ENCODE assay signal across 1 cellular context in the genomic region with DNA sequence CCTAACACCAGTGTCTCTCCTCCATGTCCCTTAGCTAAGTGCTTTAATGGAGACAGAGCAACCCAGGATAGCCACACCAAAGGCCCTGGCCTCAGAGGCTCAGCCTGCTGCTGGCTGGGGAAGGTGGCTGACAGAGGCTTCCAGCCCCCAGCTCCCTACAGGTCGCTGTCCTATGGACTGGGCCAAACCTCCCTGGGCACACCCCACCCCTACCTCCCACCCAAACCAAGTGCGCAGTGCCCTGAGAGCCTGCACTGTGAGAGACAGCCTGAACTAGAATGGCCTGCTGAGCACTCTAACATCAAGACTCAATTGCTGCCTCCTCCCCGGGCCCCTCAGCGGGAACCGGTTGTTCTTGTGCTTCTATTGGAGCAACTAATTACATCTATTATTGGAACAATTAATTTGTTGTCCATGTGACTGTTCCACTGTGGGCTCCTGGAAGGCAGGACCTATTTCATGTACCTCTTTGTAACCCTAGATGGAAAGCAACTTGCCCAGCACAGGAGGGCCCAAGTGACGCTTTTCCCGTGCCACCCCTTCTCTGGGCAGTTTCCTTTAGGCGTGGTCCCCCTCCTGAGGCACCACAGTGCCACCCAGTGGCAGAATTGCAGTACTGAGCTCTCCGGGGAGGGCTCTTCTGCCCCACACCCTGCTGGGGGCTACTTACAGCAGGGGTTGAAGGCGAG.
TF ChIP-seq lines count a peak whose summit lies in the region.

No MANE protein-coding gene starts in this region.

TF ChIP-seq in HepG2, 621 proteins besides CTCF, POLR2A, EP300 and RAD21 (continued from another document and continues in another):
- TF ChIP-seq, protein P1, sequence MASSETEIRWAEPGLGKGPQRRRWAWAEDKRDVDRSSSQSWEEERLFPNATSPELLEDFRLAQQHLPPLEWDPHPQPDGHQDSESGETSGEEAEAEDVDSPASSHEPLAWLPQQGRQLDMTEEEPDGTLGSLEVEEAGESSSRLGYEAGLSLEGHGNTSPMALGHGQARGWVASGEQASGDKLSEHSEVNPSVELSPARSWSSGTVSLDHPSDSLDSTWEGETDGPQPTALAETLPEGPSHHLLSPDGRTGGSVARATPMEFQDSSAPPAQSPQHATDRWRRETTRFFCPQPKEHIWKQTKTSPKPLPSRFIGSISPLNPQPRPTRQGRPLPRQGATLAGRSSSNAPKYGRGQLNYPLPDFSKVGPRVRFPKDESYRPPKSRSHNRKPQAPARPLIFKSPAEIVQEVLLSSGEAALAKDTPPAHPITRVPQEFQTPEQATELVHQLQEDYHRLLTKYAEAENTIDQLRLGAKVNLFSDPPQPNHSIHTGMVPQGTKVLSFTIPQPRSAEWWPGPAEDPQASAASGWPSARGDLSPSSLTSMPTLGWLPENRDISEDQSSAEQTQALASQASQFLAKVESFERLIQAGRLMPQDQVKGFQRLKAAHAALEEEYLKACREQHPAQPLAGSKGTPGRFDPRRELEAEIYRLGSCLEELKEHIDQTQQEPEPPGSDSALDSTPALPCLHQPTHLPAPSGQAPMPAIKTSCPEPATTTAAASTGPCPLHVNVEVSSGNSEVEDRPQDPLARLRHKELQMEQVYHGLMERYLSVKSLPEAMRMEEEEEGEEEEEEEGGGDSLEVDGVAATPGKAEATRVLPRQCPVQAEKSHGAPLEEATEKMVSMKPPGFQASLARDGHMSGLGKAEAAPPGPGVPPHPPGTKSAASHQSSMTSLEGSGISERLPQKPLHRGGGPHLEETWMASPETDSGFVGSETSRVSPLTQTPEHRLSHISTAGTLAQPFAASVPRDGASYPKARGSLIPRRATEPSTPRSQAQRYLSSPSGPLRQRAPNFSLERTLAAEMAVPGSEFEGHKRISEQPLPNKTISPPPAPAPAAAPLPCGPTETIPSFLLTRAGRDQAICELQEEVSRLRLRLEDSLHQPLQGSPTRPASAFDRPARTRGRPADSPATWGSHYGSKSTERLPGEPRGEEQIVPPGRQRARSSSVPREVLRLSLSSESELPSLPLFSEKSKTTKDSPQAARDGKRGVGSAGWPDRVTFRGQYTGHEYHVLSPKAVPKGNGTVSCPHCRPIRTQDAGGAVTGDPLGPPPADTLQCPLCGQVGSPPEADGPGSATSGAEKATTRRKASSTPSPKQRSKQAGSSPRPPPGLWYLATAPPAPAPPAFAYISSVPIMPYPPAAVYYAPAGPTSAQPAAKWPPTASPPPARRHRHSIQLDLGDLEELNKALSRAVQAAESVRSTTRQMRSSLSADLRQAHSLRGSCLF (CRISPR knock-in tag; IDR thresholded peaks at IDR 0.05; ENCODE audit: borderline replicate concordance), result no peak
- TF ChIP-seq ZNF558 (CRISPR knock-in tag; IDR thresholded peaks at IDR 0.05; ENCODE audit: borderline replicate concordance) (no peak), SSRP1 (CRISPR knock-in tag; IDR thresholded peaks at IDR 0.05) (no peak), HES4 (CRISPR knock-in tag; IDR thresholded peaks at IDR 0.05; ENCODE audit: borderline replicate concordance) (no peak), ZNF546 (CRISPR knock-in tag; conservative IDR thresholded peaks at IDR 0.05) (no peak), ZNF292 (CRISPR knock-in tag; IDR thresholded peaks at IDR 0.05; ENCODE audit: borderline replicate concordance, low read depth) (no peak), FOXC1 (CRISPR knock-in tag; IDR thresholded peaks at IDR 0.05; ENCODE audit: borderline replicate concordance) (no peak), ATF7 (IDR thresholded peaks at IDR 0.05) (no peak), ATF7 (CRISPR knock-in tag; IDR thresholded peaks at IDR 0.05) (no peak), ZC3H13 (CRISPR knock-in tag; IDR thresholded peaks at IDR 0.05) (no peak), NFATC3 (CRISPR knock-in tag; IDR thresholded peaks at IDR 0.05) (no peak), PAX8 (CRISPR knock-in tag; IDR thresholded peaks at IDR 0.05; ENCODE audit: borderline replicate concordance) (no peak), SMAD1 (CRISPR knock-in tag; IDR thresholded peaks at IDR 0.05; ENCODE audit: borderline replicate concordance, low read depth) (peak; percentile 61; the same call in 1 of the 2 replicates), ZFY (CRISPR knock-in tag; IDR thresholded peaks at IDR 0.05) (0 out of 2 replicates have a peak, but pooled peaks have one; percentile 30), MAFG (CRISPR knock-in tag; IDR thresholded peaks at IDR 0.05) (no peak), RBFOX2 (IDR thresholded peaks at IDR 0.05; ENCODE audit: low read depth, low read length) (no peak), SIN3A (IDR thresholded peaks at IDR 0.05; ENCODE audit: borderline replicate concordance, low read depth, low read length) (no peak), SNAI1 (CRISPR knock-in tag; IDR thresholded peaks at IDR 0.05; ENCODE audit: borderline replicate concordance) (no peak), ZBTB3 (CRISPR knock-in tag; IDR thresholded peaks at IDR 0.05; ENCODE audit: borderline replicate concordance, low read depth) (no peak), ZNF572 (CRISPR knock-in tag; IDR thresholded peaks at IDR 0.05) (peak; percentile 65; the same call in 1 of the 2 replicates), ZNF274 (CRISPR knock-in tag; IDR thresholded peaks at IDR 0.05) (no peak), CHD4 (IDR thresholded peaks at IDR 0.05; ENCODE audit: borderline replicate concordance, low read length) (no peak), SMYD3 (CRISPR knock-in tag; IDR thresholded peaks at IDR 0.05) (no peak), CBX5 (CRISPR knock-in tag; IDR thresholded peaks at IDR 0.05; ENCODE audit: borderline replicate concordance) (0 out of 2 replicates have a peak, but pooled peaks have one; percentile 29), ZNF563 (CRISPR knock-in tag; IDR thresholded peaks at IDR 0.05) (no peak), ZNF431 (CRISPR knock-in tag; IDR thresholded peaks at IDR 0.05; ENCODE audit: borderline replicate concordance, low read depth) (no peak), ZNF484 (CRISPR knock-in tag; IDR thresholded peaks at IDR 0.05; ENCODE audit: borderline replicate concordance, low read depth) (no peak), ZNF672 (CRISPR knock-in tag; IDR thresholded peaks at IDR 0.05) (no peak), SRSF4 (IDR thresholded peaks at IDR 0.05; ENCODE audit: low read depth, low read length, poor library complexity, severe bottlenecking) (no peak), DNMT3B (CRISPR knock-in tag; conservative IDR thresholded peaks at IDR 0.05) (no peak), ZNF788 (CRISPR knock-in tag; IDR thresholded peaks at IDR 0.05; ENCODE audit: borderline replicate concordance) (no peak; the same call in 1 of the 2 replicates), ZNF256 (CRISPR knock-in tag; conservative IDR thresholded peaks at IDR 0.05) (no peak), ZNF816 (CRISPR knock-in tag; IDR thresholded peaks at IDR 0.05; ENCODE audit: borderline replicate concordance) (no peak), ZNF180 (CRISPR knock-in tag; IDR thresholded peaks at IDR 0.05; ENCODE audit: borderline replicate concordance, low read depth) (no peak), NPAS2 (CRISPR knock-in tag; IDR thresholded peaks at IDR 0.05; ENCODE audit: borderline replicate concordance) (no peak)
- TF ChIP-seq, protein P2, sequence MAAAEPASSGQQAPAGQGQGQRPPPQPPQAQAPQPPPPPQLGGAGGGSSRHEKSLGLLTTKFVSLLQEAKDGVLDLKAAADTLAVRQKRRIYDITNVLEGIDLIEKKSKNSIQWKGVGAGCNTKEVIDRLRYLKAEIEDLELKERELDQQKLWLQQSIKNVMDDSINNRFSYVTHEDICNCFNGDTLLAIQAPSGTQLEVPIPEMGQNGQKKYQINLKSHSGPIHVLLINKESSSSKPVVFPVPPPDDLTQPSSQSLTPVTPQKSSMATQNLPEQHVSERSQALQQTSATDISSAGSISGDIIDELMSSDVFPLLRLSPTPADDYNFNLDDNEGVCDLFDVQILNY (CRISPR knock-in tag; conservative IDR thresholded peaks at IDR 0.05), result no peak
- TF ChIP-seq, protein P3, sequence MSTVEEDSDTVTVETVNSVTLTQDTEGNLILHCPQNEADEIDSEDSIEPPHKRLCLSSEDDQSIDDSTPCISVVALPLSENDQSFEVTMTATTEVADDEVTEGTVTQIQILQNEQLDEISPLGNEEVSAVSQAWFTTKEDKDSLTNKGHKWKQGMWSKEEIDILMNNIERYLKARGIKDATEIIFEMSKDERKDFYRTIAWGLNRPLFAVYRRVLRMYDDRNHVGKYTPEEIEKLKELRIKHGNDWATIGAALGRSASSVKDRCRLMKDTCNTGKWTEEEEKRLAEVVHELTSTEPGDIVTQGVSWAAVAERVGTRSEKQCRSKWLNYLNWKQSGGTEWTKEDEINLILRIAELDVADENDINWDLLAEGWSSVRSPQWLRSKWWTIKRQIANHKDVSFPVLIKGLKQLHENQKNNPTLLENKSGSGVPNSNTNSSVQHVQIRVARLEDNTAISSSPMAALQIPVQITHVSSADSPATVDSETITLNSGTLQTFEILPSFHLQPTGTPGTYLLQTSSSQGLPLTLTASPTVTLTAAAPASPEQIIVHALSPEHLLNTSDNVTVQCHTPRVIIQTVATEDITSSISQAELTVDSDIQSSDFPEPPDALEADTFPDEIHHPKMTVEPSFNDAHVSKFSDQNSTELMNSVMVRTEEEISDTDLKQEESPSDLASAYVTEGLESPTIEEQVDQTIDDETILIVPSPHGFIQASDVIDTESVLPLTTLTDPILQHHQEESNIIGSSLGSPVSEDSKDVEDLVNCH (CRISPR knock-in tag; IDR thresholded peaks at IDR 0.05), result no peak
- TF ChIP-seq, protein P4, sequence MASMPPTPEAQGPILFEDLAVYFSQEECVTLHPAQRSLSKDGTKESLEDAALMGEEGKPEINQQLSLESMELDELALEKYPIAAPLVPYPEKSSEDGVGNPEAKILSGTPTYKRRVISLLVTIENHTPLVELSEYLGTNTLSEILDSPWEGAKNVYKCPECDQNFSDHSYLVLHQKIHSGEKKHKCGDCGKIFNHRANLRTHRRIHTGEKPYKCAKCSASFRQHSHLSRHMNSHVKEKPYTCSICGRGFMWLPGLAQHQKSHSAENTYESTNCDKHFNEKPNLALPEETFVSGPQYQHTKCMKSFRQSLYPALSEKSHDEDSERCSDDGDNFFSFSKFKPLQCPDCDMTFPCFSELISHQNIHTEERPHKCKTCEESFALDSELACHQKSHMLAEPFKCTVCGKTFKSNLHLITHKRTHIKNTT (CRISPR knock-in tag; IDR thresholded peaks at IDR 0.05), result no peak
- TF ChIP-seq, protein P5, sequence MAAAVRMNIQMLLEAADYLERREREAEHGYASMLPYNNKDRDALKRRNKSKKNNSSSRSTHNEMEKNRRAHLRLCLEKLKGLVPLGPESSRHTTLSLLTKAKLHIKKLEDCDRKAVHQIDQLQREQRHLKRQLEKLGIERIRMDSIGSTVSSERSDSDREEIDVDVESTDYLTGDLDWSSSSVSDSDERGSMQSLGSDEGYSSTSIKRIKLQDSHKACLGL (CRISPR knock-in tag; IDR thresholded peaks at IDR 0.05), result no peak
- TF ChIP-seq, protein P6, sequence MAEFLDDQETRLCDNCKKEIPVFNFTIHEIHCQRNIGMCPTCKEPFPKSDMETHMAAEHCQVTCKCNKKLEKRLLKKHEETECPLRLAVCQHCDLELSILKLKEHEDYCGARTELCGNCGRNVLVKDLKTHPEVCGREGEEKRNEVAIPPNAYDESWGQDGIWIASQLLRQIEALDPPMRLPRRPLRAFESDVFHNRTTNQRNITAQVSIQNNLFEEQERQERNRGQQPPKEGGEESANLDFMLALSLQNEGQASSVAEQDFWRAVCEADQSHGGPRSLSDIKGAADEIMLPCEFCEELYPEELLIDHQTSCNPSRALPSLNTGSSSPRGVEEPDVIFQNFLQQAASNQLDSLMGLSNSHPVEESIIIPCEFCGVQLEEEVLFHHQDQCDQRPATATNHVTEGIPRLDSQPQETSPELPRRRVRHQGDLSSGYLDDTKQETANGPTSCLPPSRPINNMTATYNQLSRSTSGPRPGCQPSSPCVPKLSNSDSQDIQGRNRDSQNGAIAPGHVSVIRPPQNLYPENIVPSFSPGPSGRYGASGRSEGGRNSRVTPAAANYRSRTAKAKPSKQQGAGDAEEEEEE (CRISPR knock-in tag; IDR thresholded peaks at IDR 0.05; ENCODE audit: borderline replicate concordance), result no peak
- TF ChIP-seq, protein P7, sequence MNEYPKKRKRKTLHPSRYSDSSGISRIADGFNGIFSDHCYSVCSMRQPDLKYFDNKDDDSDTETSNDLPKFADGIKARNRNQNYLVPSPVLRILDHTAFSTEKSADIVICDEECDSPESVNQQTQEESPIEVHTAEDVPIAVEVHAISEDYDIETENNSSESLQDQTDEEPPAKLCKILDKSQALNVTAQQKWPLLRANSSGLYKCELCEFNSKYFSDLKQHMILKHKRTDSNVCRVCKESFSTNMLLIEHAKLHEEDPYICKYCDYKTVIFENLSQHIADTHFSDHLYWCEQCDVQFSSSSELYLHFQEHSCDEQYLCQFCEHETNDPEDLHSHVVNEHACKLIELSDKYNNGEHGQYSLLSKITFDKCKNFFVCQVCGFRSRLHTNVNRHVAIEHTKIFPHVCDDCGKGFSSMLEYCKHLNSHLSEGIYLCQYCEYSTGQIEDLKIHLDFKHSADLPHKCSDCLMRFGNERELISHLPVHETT (CRISPR knock-in tag; conservative IDR thresholded peaks at IDR 0.05), result no peak
- TF ChIP-seq, protein P8, sequence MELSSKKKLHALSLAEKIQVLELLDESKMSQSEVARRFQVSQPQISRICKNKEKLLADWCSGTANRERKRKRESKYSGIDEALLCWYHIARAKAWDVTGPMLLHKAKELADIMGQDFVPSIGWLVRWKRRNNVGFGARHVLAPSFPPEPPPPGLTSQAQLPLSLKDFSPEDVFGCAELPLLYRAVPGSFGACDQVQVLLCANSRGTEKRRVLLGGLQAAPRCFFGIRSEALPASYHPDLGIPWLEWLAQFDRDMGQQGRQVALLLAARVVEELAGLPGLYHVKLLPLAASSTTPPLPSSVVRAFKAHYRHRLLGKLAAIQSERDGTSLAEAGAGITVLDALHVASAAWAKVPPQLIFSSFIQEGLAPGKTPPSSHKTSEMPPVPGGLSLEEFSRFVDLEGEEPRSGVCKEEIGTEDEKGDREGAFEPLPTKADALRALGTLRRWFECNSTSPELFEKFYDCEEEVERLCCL (CRISPR knock-in tag; IDR thresholded peaks at IDR 0.05; ENCODE audit: borderline replicate concordance), result no peak
- TF ChIP-seq, protein P9, sequence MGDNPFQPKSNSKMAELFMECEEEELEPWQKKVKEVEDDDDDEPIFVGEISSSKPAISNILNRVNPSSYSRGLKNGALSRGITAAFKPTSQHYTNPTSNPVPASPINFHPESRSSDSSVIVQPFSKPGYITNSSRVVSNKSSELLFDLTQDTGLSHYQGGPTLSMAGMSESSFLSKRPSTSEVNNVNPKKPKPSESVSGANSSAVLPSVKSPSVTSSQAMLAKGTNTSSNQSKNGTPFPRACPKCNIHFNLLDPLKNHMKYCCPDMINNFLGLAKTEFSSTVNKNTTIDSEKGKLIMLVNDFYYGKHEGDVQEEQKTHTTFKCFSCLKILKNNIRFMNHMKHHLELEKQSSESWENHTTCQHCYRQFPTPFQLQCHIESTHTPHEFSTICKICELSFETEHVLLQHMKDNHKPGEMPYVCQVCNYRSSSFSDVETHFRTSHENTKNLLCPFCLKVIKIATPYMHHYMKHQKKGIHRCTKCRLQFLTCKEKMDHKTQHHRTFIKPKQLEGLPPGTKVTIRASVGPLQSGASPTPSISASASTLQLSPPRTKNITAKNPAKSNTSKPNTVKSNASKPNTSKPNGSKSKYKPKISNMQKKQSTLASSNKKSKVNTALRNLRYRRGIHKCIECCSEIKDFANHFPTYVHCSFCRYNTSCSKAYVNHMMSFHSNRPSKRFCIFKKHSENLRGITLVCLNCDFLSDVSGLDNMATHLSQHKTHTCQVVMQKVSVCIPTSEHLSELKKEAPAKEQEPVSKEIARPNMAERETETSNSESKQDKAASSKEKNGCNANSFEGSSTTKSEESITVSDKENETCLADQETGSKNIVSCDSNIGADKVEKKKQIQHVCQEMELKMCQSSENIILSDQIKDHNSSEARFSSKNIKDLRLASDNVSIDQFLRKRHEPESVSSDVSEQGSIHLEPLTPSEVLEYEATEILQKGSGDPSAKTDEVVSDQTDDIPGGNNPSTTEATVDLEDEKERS (CRISPR knock-in tag; IDR thresholded peaks at IDR 0.05), result no peak
